In the genomic region with DNA sequence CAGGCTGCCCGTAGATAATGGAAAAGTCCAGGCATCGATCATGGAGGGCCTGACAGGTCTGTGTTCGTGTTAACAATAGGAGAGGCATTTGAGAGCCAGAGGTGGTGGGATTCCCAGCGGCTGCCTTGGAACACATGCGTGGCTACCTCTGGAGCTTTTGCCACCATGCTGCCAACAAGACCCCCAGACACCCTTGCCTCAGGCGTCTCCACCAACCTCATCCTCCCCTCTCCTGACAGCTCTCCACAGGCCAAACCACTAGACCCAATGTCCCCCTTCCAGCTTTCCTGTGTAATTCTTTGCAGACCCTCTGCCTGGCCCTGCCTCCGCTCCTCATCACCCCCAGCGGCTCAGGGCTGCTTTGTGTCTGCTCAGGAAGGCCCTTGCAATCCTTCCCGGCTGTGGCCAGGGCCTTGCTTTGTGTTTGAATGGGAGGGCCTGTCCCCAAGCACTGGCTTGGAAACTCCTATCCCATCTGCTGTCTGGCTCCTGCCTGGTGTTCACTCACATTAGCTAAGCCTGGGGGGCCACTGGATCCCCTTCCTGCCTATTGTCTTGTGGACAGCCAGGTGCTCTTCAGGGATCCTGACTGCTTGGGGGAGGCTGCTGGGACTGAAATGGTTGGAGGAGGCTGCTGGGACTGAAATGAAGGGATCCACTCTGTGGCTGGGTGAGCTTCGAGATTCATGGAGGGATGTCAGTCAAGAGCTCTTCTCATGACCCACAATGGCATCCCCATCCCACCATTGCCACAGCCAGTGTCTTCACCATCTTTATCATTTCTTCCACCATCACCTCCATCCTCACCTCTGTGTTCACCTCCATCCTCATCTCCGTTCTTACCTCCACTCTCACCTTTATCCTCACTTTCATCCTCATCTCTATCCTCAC, we compare ENCODE assay signal across 1 cellular context.
TF ChIP-seq lines count a peak whose summit lies in the region.

No MANE protein-coding gene starts in this region.

TF ChIP-seq in WTC11, 78 proteins besides CTCF, POLR2A, EP300 and RAD21 (continued from another document):
- TF ChIP-seq, protein P1, sequence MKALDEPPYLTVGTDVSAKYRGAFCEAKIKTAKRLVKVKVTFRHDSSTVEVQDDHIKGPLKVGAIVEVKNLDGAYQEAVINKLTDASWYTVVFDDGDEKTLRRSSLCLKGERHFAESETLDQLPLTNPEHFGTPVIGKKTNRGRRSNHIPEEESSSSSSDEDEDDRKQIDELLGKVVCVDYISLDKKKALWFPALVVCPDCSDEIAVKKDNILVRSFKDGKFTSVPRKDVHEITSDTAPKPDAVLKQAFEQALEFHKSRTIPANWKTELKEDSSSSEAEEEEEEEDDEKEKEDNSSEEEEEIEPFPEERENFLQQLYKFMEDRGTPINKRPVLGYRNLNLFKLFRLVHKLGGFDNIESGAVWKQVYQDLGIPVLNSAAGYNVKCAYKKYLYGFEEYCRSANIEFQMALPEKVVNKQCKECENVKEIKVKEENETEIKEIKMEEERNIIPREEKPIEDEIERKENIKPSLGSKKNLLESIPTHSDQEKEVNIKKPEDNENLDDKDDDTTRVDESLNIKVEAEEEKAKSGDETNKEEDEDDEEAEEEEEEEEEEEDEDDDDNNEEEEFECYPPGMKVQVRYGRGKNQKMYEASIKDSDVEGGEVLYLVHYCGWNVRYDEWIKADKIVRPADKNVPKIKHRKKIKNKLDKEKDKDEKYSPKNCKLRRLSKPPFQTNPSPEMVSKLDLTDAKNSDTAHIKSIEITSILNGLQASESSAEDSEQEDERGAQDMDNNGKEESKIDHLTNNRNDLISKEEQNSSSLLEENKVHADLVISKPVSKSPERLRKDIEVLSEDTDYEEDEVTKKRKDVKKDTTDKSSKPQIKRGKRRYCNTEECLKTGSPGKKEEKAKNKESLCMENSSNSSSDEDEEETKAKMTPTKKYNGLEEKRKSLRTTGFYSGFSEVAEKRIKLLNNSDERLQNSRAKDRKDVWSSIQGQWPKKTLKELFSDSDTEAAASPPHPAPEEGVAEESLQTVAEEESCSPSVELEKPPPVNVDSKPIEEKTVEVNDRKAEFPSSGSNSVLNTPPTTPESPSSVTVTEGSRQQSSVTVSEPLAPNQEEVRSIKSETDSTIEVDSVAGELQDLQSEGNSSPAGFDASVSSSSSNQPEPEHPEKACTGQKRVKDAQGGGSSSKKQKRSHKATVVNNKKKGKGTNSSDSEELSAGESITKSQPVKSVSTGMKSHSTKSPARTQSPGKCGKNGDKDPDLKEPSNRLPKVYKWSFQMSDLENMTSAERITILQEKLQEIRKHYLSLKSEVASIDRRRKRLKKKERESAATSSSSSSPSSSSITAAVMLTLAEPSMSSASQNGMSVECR (CRISPR knock-in tag; IDR thresholded peaks at IDR 0.05; ENCODE audit: borderline replicate concordance) = no peak
- TF ChIP-seq, protein P2, sequence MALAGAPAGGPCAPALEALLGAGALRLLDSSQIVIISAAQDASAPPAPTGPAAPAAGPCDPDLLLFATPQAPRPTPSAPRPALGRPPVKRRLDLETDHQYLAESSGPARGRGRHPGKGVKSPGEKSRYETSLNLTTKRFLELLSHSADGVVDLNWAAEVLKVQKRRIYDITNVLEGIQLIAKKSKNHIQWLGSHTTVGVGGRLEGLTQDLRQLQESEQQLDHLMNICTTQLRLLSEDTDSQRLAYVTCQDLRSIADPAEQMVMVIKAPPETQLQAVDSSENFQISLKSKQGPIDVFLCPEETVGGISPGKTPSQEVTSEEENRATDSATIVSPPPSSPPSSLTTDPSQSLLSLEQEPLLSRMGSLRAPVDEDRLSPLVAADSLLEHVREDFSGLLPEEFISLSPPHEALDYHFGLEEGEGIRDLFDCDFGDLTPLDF (CRISPR knock-in tag; IDR thresholded peaks at IDR 0.05) = no peak
- TF ChIP-seq, protein P3, sequence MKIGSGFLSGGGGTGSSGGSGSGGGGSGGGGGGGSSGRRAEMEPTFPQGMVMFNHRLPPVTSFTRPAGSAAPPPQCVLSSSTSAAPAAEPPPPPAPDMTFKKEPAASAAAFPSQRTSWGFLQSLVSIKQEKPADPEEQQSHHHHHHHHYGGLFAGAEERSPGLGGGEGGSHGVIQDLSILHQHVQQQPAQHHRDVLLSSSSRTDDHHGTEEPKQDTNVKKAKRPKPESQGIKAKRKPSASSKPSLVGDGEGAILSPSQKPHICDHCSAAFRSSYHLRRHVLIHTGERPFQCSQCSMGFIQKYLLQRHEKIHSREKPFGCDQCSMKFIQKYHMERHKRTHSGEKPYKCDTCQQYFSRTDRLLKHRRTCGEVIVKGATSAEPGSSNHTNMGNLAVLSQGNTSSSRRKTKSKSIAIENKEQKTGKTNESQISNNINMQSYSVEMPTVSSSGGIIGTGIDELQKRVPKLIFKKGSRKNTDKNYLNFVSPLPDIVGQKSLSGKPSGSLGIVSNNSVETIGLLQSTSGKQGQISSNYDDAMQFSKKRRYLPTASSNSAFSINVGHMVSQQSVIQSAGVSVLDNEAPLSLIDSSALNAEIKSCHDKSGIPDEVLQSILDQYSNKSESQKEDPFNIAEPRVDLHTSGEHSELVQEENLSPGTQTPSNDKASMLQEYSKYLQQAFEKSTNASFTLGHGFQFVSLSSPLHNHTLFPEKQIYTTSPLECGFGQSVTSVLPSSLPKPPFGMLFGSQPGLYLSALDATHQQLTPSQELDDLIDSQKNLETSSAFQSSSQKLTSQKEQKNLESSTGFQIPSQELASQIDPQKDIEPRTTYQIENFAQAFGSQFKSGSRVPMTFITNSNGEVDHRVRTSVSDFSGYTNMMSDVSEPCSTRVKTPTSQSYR (CRISPR knock-in tag; IDR thresholded peaks at IDR 0.05) = no peak
- no peak for TF ChIP-seq SMAD3 (CRISPR knock-in tag; IDR thresholded peaks at IDR 0.05; ENCODE audit: borderline replicate concordance)
- no peak for TF ChIP-seq HMGA2 (CRISPR knock-in tag; IDR thresholded peaks at IDR 0.05)
- no peak for TF ChIP-seq ZNF219 (CRISPR knock-in tag; IDR thresholded peaks at IDR 0.05; ENCODE audit: borderline replicate concordance)
- TF ChIP-seq ETV6 (CRISPR knock-in tag; IDR thresholded peaks at IDR 0.05) = no peak
- TF ChIP-seq ATF1 (CRISPR knock-in tag; IDR thresholded peaks at IDR 0.05) = no peak
- TF ChIP-seq SMAD4 (CRISPR knock-in tag; IDR thresholded peaks at IDR 0.05) = no peak
- no peak for TF ChIP-seq ZNF317 (CRISPR knock-in tag; IDR thresholded peaks at IDR 0.05; ENCODE audit: borderline replicate concordance, low read depth)
- TF ChIP-seq KAT7 (CRISPR knock-in tag; IDR thresholded peaks at IDR 0.05; ENCODE audit: borderline replicate concordance) = no peak
